1 cellular context compared by ENCODE assay signal in the genomic region with DNA sequence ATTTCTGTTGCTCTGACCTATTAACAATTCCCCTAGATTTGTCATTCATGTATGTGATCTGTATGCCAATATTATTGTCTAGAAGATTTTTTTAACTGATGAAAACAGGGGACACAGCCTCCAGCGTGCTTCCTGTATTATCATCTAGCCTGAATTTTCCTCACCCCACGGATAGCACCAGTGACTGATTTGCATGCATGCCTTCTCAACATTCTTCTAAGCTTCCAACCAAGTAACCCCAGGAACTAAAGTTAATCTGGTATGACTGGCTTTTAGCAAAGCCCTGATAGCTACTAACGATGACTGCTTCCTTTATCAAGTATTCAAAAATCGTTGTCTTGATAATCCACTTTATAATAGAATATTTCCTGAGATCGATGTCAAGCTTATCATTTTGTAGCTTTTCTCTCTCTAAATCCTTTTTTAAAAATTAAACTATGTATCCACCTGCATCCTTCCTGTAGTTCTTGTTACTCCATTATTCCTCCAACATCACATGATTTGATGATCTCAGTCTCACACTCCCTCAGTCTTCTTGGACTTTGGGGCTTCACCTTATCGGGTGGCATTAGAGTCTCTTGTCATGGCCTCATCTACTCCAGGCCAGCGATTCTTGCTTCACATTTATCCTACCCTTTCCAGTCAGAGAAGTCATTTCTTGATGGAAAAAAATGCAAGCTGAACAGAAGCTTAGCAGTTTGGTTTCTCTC.
TF ChIP-seq lines count a peak whose summit lies in the region.

No MANE protein-coding gene starts in this region.

TF ChIP-seq in WTC11, 78 proteins besides CTCF, POLR2A, EP300 and RAD21:
- TF ChIP-seq, protein P1, sequence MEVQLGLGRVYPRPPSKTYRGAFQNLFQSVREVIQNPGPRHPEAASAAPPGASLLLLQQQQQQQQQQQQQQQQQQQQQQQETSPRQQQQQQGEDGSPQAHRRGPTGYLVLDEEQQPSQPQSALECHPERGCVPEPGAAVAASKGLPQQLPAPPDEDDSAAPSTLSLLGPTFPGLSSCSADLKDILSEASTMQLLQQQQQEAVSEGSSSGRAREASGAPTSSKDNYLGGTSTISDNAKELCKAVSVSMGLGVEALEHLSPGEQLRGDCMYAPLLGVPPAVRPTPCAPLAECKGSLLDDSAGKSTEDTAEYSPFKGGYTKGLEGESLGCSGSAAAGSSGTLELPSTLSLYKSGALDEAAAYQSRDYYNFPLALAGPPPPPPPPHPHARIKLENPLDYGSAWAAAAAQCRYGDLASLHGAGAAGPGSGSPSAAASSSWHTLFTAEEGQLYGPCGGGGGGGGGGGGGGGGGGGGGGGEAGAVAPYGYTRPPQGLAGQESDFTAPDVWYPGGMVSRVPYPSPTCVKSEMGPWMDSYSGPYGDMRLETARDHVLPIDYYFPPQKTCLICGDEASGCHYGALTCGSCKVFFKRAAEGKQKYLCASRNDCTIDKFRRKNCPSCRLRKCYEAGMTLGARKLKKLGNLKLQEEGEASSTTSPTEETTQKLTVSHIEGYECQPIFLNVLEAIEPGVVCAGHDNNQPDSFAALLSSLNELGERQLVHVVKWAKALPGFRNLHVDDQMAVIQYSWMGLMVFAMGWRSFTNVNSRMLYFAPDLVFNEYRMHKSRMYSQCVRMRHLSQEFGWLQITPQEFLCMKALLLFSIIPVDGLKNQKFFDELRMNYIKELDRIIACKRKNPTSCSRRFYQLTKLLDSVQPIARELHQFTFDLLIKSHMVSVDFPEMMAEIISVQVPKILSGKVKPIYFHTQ (CRISPR knock-in tag; IDR thresholded peaks at IDR 0.05), result no peak
- TF ChIP-seq, protein P2, sequence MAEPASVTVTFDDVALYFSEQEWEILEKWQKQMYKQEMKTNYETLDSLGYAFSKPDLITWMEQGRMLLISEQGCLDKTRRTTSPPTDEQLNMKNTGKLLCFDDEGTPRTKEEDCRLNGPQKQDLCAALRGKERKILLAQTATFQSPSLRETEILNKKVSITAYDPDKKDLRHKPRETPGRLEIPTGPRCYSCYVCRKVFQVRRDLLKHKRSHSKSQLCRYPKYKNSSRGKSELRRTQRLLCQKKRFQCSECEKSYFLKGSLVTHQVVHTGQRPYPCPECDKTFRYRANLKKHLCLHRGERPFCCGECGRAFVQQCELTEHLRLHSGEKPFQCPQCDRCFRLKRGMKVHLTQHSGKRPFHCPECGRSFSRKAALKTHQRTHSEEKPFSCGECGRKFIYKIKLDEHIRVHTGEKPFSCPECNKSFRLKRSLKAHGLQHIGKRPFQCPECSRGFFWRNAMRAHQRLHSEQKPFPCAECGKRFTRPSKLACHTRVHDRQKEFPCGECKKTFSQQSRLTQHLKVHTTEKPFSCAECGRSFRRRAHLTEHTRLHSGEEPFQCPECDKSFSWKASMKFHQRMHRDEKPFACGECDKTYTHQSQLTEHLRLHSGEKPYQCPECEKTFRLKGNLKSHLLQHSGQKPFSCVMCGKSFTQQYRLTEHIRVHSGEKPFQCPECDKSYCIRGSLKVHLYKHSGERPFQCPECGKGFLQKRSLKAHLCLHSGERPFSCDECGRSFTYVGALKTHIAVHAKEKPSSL (CRISPR knock-in tag; conservative IDR thresholded peaks at IDR 0.05), result no peak
- TF ChIP-seq NFYB (CRISPR knock-in tag; conservative IDR thresholded peaks at IDR 0.05; ENCODE audit: low read depth) (no peak), ZBTB21 (CRISPR knock-in tag; IDR thresholded peaks at IDR 0.05; ENCODE audit: borderline replicate concordance) (no peak), NR2C2 (CRISPR knock-in tag; IDR thresholded peaks at IDR 0.05) (no peak)
